Comparison of ENCODE assay signal across 8 cellular contexts in genomic region chr18:5073026-5073944, GRCh38.
DNase-seq lines count a peak whose midpoint lies in the region; ATAC-seq and TF ChIP-seq lines count a peak whose summit lies in the region.

No MANE protein-coding gene starts in this region.

- no peaks in the 10 kb centered on the region for H3K27me3 ChIP-seq in AG04450 (ENCODE audit: control insufficient read depth, insufficient read depth, low read length)

- POLR2A ChIA-PET in AG04450 (lab: Yijun Ruan, JAX), result no interaction called here

- no peak overlapping the region for H3K4me3 ChIP-seq in AG04450 (ENCODE audit: low read depth, low read length)

- H3K27ac ChIP-seq in AG04450 (ENCODE audit: low read depth, low read length), result no peak overlapping the region

- no peaks in the 10 kb centered on the region; the same call in none of the 2 replicates for H3K9me3 ChIP-seq in AG04450 (ENCODE audit: control insufficient read depth, insufficient read depth, low read length)

- TF ChIP-seq CTCF in AG04450 (IDR thresholded peaks at IDR 0.05; ENCODE audit: low read depth, low read length) (peak; percentile 30), GM10266 (IDR thresholded peaks at IDR 0.05; ENCODE audit: control insufficient read depth, insufficient read depth, low read depth, missing control alignments) (peak; percentile 56)

- no peak for DNase-seq in AG04450 (ENCODE audit: low read depth, low spot score)
- DNase-seq in GM10266 (ENCODE audit: extremely low spot score), result no peak
- DNase-seq in NCI-H2171 (lab: John Stamatoyannopoulos, UW), result peak; percentile 41
- peak; percentile 8 to 11 for DNase-seq in activated CD4-positive, alpha-beta T cell treated with anti-CD3 and anti-CD28 coated beads, Interleukin-2, amount 50 U/mL, for 4 hours
- DNase-seq in hepatic stellate cell (ENCODE audit: low spot score), result peak; percentile 4
- peak; percentile 13 for DNase-seq in stromal cell of bone marrow (ENCODE audit: low read depth)
- DNase-seq in GM19240 (ENCODE audit: insufficient read length, low spot score), result no peak

- CTCF ChIA-PET in AG04450 (lab: Charles Lee), result no interaction called here

- ATAC-seq in HG02870 (IDR thresholded peaks at IDR 0.05; ENCODE audit: unreplicated experiment), result peak; percentile 79

Comparison
In these comparisons a context has a peak if more than half of its experiments do, and no peak if none do; other contexts are left out.
1. DNase-seq: peak in NCI-H2171 (single experiment), activated CD4-positive, alpha-beta T cell treated with anti-CD3 and anti-CD28 coated beads, Interleukin-2, amount 50 U/mL, for 4 hours (2 of 2), hepatic stellate cell (single experiment) and stromal cell of bone marrow (single experiment); none in AG04450 (single experiment), GM10266 (single experiment) and GM19240 (single experiment).